In genomic region chr16:1510941-1511351, GRCh38 we compare ENCODE assay signal across 2 cellular contexts.
TF ChIP-seq lines count a peak whose summit lies in the region.

No MANE protein-coding gene starts in this region.

TF ChIP-seq in GM23338, 12 proteins besides CTCF, POLR2A, EP300 and RAD21 (continued from another document):
- TF ChIP-seq REST (IDR thresholded peaks at IDR 0.05; ENCODE audit: unreplicated experiment), result no peak
- no peak for TF ChIP-seq ETS1 (IDR thresholded peaks at IDR 0.05)
TF ChIP-seq in GM23338: peak in this region for 0.

TF ChIP-seq in HCT116, 20 proteins besides CTCF, POLR2A, EP300 and RAD21 (continued from another document):
- TF ChIP-seq REST (IDR thresholded peaks at IDR 0.05; ENCODE audit: low read depth) (no peak), EZH2phosphoT487 (IDR thresholded peaks at IDR 0.05; ENCODE audit: borderline replicate concordance) (no peak), SRF (IDR thresholded peaks at IDR 0.05; ENCODE audit: low read depth) (no peak), SIN3A (IDR thresholded peaks at IDR 0.05; ENCODE audit: low read depth) (no peak), POLR2AphosphoS5 (IDR thresholded peaks at IDR 0.05; ENCODE audit: low read depth, low read length) (no peak), ZNF274 (IDR thresholded peaks at IDR 0.05; ENCODE audit: low read depth, low read length) (no peak)
